ENCODE assay signal across 8 cellular contexts in genomic region chr6:153024401-153025017, GRCh38. TPM values are rescaled to one million over a fixed set of nuclear protein-coding genes. Genes with fewer than 3 reads are reported as not detected.
DNase-seq lines count a peak whose midpoint lies in the region; ATAC-seq and TF ChIP-seq lines count a peak whose summit lies in the region.

No MANE protein-coding gene starts in this region.

- peak; percentile 18 for DNase-seq in NCI-H524 treated with DMSO at 0.1 percent for 48 hours (lab: John Stamatoyannopoulos, UW)
- peak; percentile 41 for DNase-seq in activated CD4-positive, alpha-beta memory T cell treated with anti-CD3 and anti-CD28 coated beads for 36 hours
- DNase-seq in epithelial cell of proximal tubule (ENCODE audit: low read depth) = no peak
- DNase-seq in myocyte (ENCODE audit: low read depth) = peak; percentile 60
- peak; percentile 15 to 30 for DNase-seq in uterus

- H3K36me3 Mint-ChIP-seq in activated CD4-positive, alpha-beta memory T cell treated with anti-CD3 and anti-CD28 coated beads for 36 hours = no peaks in the 10 kb centered on the region

- intact Hi-C loops in activated CD4-positive, alpha-beta memory T cell treated with anti-CD3 and anti-CD28 coated beads for 36 hours (cut with micrococcal nuclease) = loop anchor here (1.0 to 2.0 kb wide), 4 partner anchors 22 to 160 kb away; partner anchors contain the start of genes FBXO5 and MTRF1L
- intact Hi-C loops in uterus (cut with DNase I; ENCODE audit: low total_unique reads) = no loop called here

- H3K9me2 ChIP-seq in DOHH2 (replicated peaks; ENCODE audit: control insufficient read depth, low read length) = no peaks in the 10 kb centered on the region

- POLR2A ChIA-PET in activated CD4-positive, alpha-beta memory T cell treated with anti-CD3 and anti-CD28 coated beads for 36 hours (lab: Charles Lee) = no interaction called here

- no peak overlapping the region for H3K4me2 ChIP-seq in DOHH2 (ENCODE audit: low read length)

- H3K27ac Mint-ChIP-seq in activated CD4-positive, alpha-beta memory T cell treated with anti-CD3 and anti-CD28 coated beads for 36 hours = no peak overlapping the region

- H3K36me3 ChIP-seq in DOHH2 (ENCODE audit: control insufficient read depth, low read length) (no peaks in the 10 kb centered on the region), uterus (no peaks in the 10 kb centered on the region)

- no peaks in the 10 kb centered on the region for H3K4me1 ChIP-seq in DOHH2 (ENCODE audit: control insufficient read depth, low read length)
- no peaks in the 10 kb centered on the region for H3K4me1 ChIP-seq in uterus

- H3K4me1 Mint-ChIP-seq in activated CD4-positive, alpha-beta memory T cell treated with anti-CD3 and anti-CD28 coated beads for 36 hours (ENCODE audit: low read depth) = peaks cover 5% of the 10 kb centered on the region

- peak; percentile 80 for TF ChIP-seq CTCF in DOHH2 (IDR thresholded peaks at IDR 0.05; ENCODE audit: low read depth, low read length, poor library complexity, severe bottlenecking)
- TF ChIP-seq CTCF in epithelial cell of proximal tubule (conservative IDR thresholded peaks at IDR 0.05; ENCODE audit: low read depth, low read length) = peak; percentile 84
- TF ChIP-seq CTCF in uterus (IDR thresholded peaks at IDR 0.05) = peak; percentile 62 to 75 (median 70)

- no peak overlapping the region for H3K4me3 ChIP-seq in DOHH2 (ENCODE audit: low read length)
- H3K4me3 ChIP-seq in epithelial cell of proximal tubule (ENCODE audit: low read depth, low read length) = no peak overlapping the region
- no peak overlapping the region for H3K4me3 ChIP-seq in uterus

- CTCF ChIA-PET in activated CD4-positive, alpha-beta memory T cell treated with anti-CD3 and anti-CD28 coated beads for 36 hours (lab: Charles Lee) = interaction anchor here (0.5 to 2.2 kb wide), 9 partner anchors 9 to 223 kb away, joined by 3 to 10 read pairs (median 3); no protein-coding TSS in a partner anchor

- H4K20me1 ChIP-seq in DOHH2 (ENCODE audit: control insufficient read depth, insufficient read depth, low read depth, low read length) = no peaks in the 10 kb centered on the region

- H3K79me2 ChIP-seq in DOHH2 (ENCODE audit: control insufficient read depth, low read length) = no peaks in the 10 kb centered on the region

- H3K9me3 ChIP-seq in DOHH2 (ENCODE audit: control insufficient read depth, insufficient read depth, low read length) (no peaks in the 10 kb centered on the region), uterus (no peaks in the 10 kb centered on the region)

- peaks cover 17% of the 10 kb centered on the region; the same call in 1 of the 2 replicates for H3K27me3 ChIP-seq in DOHH2 (ENCODE audit: control insufficient read depth, low read length)
- no peaks in the 10 kb centered on the region for H3K27me3 ChIP-seq in uterus

- H3K9me3 Mint-ChIP-seq in activated CD4-positive, alpha-beta memory T cell treated with anti-CD3 and anti-CD28 coated beads for 36 hours = peaks cover under 1% of the 10 kb centered on the region

- no peak for TF ChIP-seq POLR2A in uterus (IDR thresholded peaks at IDR 0.05)

- no peak overlapping the region for H3K27ac ChIP-seq in DOHH2 (ENCODE audit: low read depth, low read length)
- H3K27ac ChIP-seq in uterus = no peak overlapping the region

- no peak overlapping the region for H3K4me3 Mint-ChIP-seq in activated CD4-positive, alpha-beta memory T cell treated with anti-CD3 and anti-CD28 coated beads for 36 hours

- no peaks in the 10 kb centered on the region for H3F3A ChIP-seq in DOHH2 (ENCODE audit: control insufficient read depth, insufficient read depth)

- peaks cover 14% of the 10 kb centered on the region for H3K27me3 Mint-ChIP-seq in activated CD4-positive, alpha-beta memory T cell treated with anti-CD3 and anti-CD28 coated beads for 36 hours

- ATAC-seq in GM19455 (IDR thresholded peaks at IDR 0.05; ENCODE audit: unreplicated experiment) (peak; percentile 100), HG03378 (IDR thresholded peaks at IDR 0.05; ENCODE audit: unreplicated experiment) (peak; percentile 99)

RNA-seq across cellular contexts. Expression of gene MTRF1L, which starts 22.0 kb away (rescaled TPM):
- 10 to 100 TPM; 16.9 to 20.1 TPM for total RNA-seq in activated CD4-positive, alpha-beta memory T cell treated with anti-CD3 and anti-CD28 coated beads for 36 hours
- total RNA-seq in epithelial cell of proximal tubule (18.4 and 19.0 TPM in 2 replicates), myocyte (19.0 and 21.9 TPM in 2 replicates), uterus (10 to 100 TPM in 3 of 4 donors, 1 to 10 TPM in 1; 9.5 to 26.4 (median 15.7) TPM)
- polyA plus RNA-seq in myocyte (2012) = 12.3 TPM

RNA-seq across cellular contexts. Expression of gene FBXO5, which starts 41.7 kb away (rescaled TPM):
- total RNA-seq in activated CD4-positive, alpha-beta memory T cell treated with anti-CD3 and anti-CD28 coated beads for 36 hours = 10 to 100 TPM; 41.8 to 42.7 TPM
- total RNA-seq in epithelial cell of proximal tubule = 30.8 and 46.1 TPM in 2 replicates
- 4.1 and 5.3 TPM in 2 replicates for total RNA-seq in myocyte
- polyA plus RNA-seq in myocyte (2012) = 1.8 TPM
- 10 to 100 TPM in 1 of 4 donors, 1 to 10 TPM in 3; 1.8 to 27.8 (median 4.6) TPM for total RNA-seq in uterus
